ENCODE assay signal across 1 cellular context in genomic region chr2:162282765-162283425, GRCh38.
TF ChIP-seq lines count a peak whose summit lies in the region.

No MANE protein-coding gene starts in this region.

TF ChIP-seq in GM12878, 131 proteins besides CTCF, POLR2A, EP300 and RAD21:
- TF ChIP-seq FOS (IDR thresholded peaks at IDR 0.05; ENCODE audit: borderline replicate concordance, extremely low read depth, insufficient read length) (no peak), CBX3 (IDR thresholded peaks at IDR 0.05; ENCODE audit: borderline replicate concordance, low read depth) (no peak), TBL1XR1 (IDR thresholded peaks at IDR 0.05; ENCODE audit: low read depth, low read length) (no peak)
